Comparison of ENCODE assay signal across 10 cellular contexts in the genomic region with DNA sequence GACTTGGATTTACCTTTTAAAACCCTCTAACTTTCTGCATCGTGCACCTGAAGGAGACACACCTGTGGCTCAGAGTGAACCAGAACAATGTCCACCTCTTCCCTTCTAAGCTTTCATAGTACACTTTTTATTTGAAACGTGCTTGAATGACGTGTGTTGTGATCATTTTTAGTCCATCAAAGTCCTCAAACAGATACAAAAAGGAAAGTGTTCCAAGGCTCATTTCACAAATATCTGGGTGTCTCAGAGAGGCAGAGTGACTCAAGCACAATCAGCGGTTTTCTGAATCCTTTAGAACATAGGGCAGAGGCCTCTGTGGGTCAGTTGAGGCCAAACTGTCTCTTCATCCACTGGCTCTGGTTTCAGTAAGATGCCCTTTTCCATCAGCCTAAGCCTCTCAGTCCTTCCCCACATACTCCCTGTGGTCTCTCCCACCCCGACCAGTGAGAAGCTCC. TPM values are rescaled to one million over a fixed set of nuclear protein-coding genes. Genes with fewer than 3 reads are reported as not detected.
DNase-seq lines count a peak whose midpoint lies in the region; ATAC-seq, FAIRE-seq and TF ChIP-seq lines count a peak whose summit lies in the region.
"Had no signal": no experiment of that assay in that cellular context is flagged by ENCODE, and none has a peak within 500 bp of the region (broad histone marks: within the 10 kb centered on the region; RNA-seq: fewer than 3 reads in every experiment).

No MANE protein-coding gene starts in this region.

- H3K4me1 ChIP-seq in skeletal muscle satellite cell (ENCODE audit: control insufficient read depth, insufficient read depth, low read length) = peaks cover 74% of the 10 kb centered on the region

- H3K36me3 ChIP-seq in skeletal muscle satellite cell (ENCODE audit: insufficient read depth, low read length) = no peaks in the 10 kb centered on the region

- no peak overlapping the region for H3K4me3 ChIP-seq in fibroblast of the aortic adventitia (ENCODE audit: low read depth, low read length)
- no peak overlapping the region for H3K4me3 ChIP-seq in skeletal muscle satellite cell (ENCODE audit: low read length)

- no peak for TF ChIP-seq CTCF in fibroblast of the aortic adventitia (IDR thresholded peaks at IDR 0.05; ENCODE audit: insufficient read depth, low read length)

- peak overlapping the region; percentile 57 for H3K9ac ChIP-seq in skeletal muscle satellite cell (ENCODE audit: low read depth, low read length)

- ATAC-seq in GM18517 (IDR thresholded peaks at IDR 0.05; ENCODE audit: unreplicated experiment) (no peak), GM19324 (IDR thresholded peaks at IDR 0.05; ENCODE audit: low FRiP score, unreplicated experiment) (no peak), HG03139 (IDR thresholded peaks at IDR 0.05; ENCODE audit: unreplicated experiment) (no peak)

- peak overlapping the region; percentile 17 for H3K4me2 ChIP-seq in skeletal muscle satellite cell (ENCODE audit: low read length)

- DNase-seq in GM03348 (ENCODE audit: low spot score) = peak; percentile 40
- DNase-seq in RCC 7860 (ENCODE audit: low spot score) = peak; percentile 65
- DNase-seq in fibroblast of the aortic adventitia (ENCODE audit: low read depth) = peak; percentile 27
- DNase-seq in stimulated activated naive CD4-positive, alpha-beta T cell treated with Interleukin-2 at 50 U/mL for 16 hours (lab: John Stamatoyannopoulos, UW) = no peak
- DNase-seq: NCI-H524 had no signal

- H3K27me3 ChIP-seq in skeletal muscle satellite cell (ENCODE audit: control insufficient read depth, insufficient read depth, low read length) = no peaks in the 10 kb centered on the region

- H3K9me3 ChIP-seq in skeletal muscle satellite cell (replicated peaks; ENCODE audit: low read length) = no peaks in the 10 kb centered on the region

- peak; percentile 51 for FAIRE-seq in RCC 7860 (lab: Jason Lieb, UNC)
- FAIRE-seq: endometrium had no signal

RNA-seq across cellular contexts. Expression of gene TOMM20, which starts 49.7 kb away (rescaled TPM):
- 96.5 and 107 TPM in 2 replicates for total RNA-seq in fibroblast of the aortic adventitia (ENCODE audit: low replicate concordance)
- 90.2 and 104 TPM in 2 replicates for total RNA-seq in skeletal muscle satellite cell (2012; rRNA removed)
